In the genomic region with DNA sequence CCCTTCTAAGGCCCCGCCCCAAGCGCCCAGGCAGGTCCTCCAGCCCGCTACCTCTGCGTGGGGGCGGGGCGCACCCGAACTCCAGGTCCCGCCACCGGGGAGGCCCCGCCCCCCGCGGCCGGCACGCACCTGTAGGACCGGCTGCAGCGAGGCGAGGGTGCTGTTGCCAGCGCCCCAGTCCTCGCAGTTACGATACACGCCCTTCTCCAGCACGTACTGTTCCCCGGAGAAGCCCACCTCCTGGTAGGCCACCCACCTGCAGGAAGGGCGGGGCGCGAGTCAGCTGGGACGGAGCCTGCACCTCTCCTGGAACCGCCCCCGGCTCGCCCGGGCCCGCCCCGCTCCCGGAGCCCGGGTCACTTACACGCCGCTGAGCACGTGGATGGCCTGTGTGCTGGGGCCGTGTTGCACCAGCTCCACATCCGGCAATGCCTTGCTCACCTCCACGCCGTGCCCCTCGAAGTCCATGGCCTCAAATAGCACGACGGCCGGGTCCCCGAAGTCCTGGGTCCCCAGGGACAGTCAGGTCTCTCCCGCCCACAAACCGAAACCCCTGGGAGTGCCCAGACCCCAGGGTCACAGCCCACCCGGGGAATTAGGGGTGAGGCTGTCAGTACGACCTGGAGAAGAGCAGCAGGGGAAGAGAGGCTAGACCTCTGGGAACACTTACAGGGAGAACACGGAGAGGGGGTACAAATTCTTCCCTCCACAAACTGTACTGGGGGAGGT, we compare ENCODE assay signal across 8 cellular contexts. TPM values are rescaled to one million over a fixed set of nuclear protein-coding genes. Genes with fewer than 3 reads are reported as not detected.
DNase-seq lines count a peak whose midpoint lies in the region; ATAC-seq lines count a peak whose summit lies in the region.

No MANE protein-coding gene starts in this region.

- H3K9ac ChIP-seq in mucosa of rectum (ENCODE audit: low read depth in 1 of 2, low read length in 2 of 2): peak overlapping the region in 1 of 2 donors; percentile 13

- peak; percentile 82 for DNase-seq in COR-L47 (lab: John Stamatoyannopoulos, UW)
- peak; percentile 95 for DNase-seq in NCI-H2196 (lab: John Stamatoyannopoulos, UW; ENCODE audit: unreplicated experiment)
- peak; percentile 90 to 92 for DNase-seq in activated CD4-positive, alpha-beta T cell treated with anti-CD3 and anti-CD28 coated beads, Interleukin-2, amount 50 U/mL, for 48 hours
- peak; percentile 64 to 77 for DNase-seq in stimulated activated CD8-positive, alpha-beta memory T cell treated with anti-CD3 and anti-CD28 coated beads, Interleukin-7, amount 100 ng/mL, for 1 hour (ENCODE audit: low read depth in 2 of 2)
- no peak for DNase-seq in SK-N-DZ (ENCODE audit: low spot score)

- ATAC-seq in HG02588 (IDR thresholded peaks at IDR 0.05; ENCODE audit: unreplicated experiment): peak; percentile 71

- H3K9me3 ChIP-seq in ectodermal cell (ENCODE audit: control insufficient read depth, low read length): no peaks in the 10 kb centered on the region
- H3K9me3 ChIP-seq in mucosa of rectum (ENCODE audit: control insufficient read depth in 2 of 2, low read length in 2 of 2): no peaks in the 10 kb centered on the region

- H3K27me3 ChIP-seq in ectodermal cell (ENCODE audit: control insufficient read depth, insufficient read depth, low read length, poor library complexity, severe bottlenecking) (peaks cover 8% of the 10 kb centered on the region), mucosa of rectum (ENCODE audit: control insufficient read depth in 2 of 2, insufficient read depth in 2 of 2, low read length in 2 of 2) (no peaks in the 10 kb centered on the region)

- H3K36me3 ChIP-seq in ectodermal cell (ENCODE audit: control insufficient read depth, insufficient read depth, low read length) (no peaks in the 10 kb centered on the region), mucosa of rectum (ENCODE audit: control insufficient read depth in 2 of 2, insufficient read depth in 2 of 2, low read length in 2 of 2) (no peaks in the 10 kb centered on the region)

- H3K4me3 ChIP-seq in ectodermal cell (ENCODE audit: insufficient read depth, low read depth, low read length) (peak overlapping the region; percentile 58), mucosa of rectum (ENCODE audit: low read length in 2 of 2) (peak overlapping the region; percentile 82 to 83)

- 13 to 14% methylated on average over 52 of the region's 52 CpGs for WGBS in ectodermal cell, 2 experiments

- H3K27ac ChIP-seq in ectodermal cell (ENCODE audit: insufficient read depth, low read depth, low read length, poor library complexity, severe bottlenecking) (no peak overlapping the region), mucosa of rectum (ENCODE audit: low read depth in 2 of 2, low read length in 2 of 2) (peak overlapping the region in 1 of 2 donors; percentile 48)

- H3K4me1 ChIP-seq in ectodermal cell (ENCODE audit: control insufficient read depth, insufficient read depth, low read length) (peaks cover 24% of the 10 kb centered on the region), mucosa of rectum (ENCODE audit: control insufficient read depth in 2 of 2, insufficient read depth in 2 of 2, low read length in 2 of 2) (peaks cover 4 to 7% of the 10 kb centered on the region in 2 donors)

RNA-seq across cellular contexts. Expression of gene CRYBG2, which starts 17.3 kb away (rescaled TPM):
- 8.1 TPM for polyA plus RNA-seq in ectodermal cell (2013, experiment 1 of 4)
- polyA plus RNA-seq in ectodermal cell (2013, experiment 2 of 4): 7.5 TPM
- polyA plus RNA-seq in ectodermal cell (2013, experiment 3 of 4): 4.6 TPM
- 7.4 TPM for polyA plus RNA-seq in ectodermal cell (2013, experiment 4 of 4)
- not detected in 2 replicates for polyA plus RNA-seq in SK-N-DZ (2014; cell fraction: cytosol; rRNA removed)
- polyA plus RNA-seq in SK-N-DZ (2014; cell fraction: nucleus; rRNA removed): not detected in 2 replicates

RNA-seq across cellular contexts. Expression of gene CD52, which starts 18.9 kb away (rescaled TPM):
- polyA plus RNA-seq in ectodermal cell (2013, experiment 1 of 4): not detected
- polyA plus RNA-seq in ectodermal cell (2013, experiment 2 of 4): 1.2 TPM
- 1.1 TPM for polyA plus RNA-seq in ectodermal cell (2013, experiment 3 of 4)
- 1.7 TPM for polyA plus RNA-seq in ectodermal cell (2013, experiment 4 of 4)
- polyA plus RNA-seq in SK-N-DZ (2014; cell fraction: cytosol; rRNA removed): not detected in 2 replicates
- not detected in 2 replicates for polyA plus RNA-seq in SK-N-DZ (2014; cell fraction: nucleus; rRNA removed)

RNA-seq across cellular contexts. Expression of gene UBXN11, which starts 30.2 kb away (rescaled TPM):
- 15.8 TPM for polyA plus RNA-seq in ectodermal cell (2013, experiment 1 of 4)
- 18.3 TPM for polyA plus RNA-seq in ectodermal cell (2013, experiment 2 of 4)
- polyA plus RNA-seq in ectodermal cell (2013, experiment 3 of 4): 13.1 TPM
- polyA plus RNA-seq in ectodermal cell (2013, experiment 4 of 4): 15.9 TPM
- polyA plus RNA-seq in SK-N-DZ (2014; cell fraction: cytosol; rRNA removed): 4.8 and 5.1 TPM in 2 replicates
- 52.0 and 62.5 TPM in 2 replicates for polyA plus RNA-seq in SK-N-DZ (2014; cell fraction: nucleus; rRNA removed)

RNA-seq across cellular contexts. Expression of gene ZNF683, which starts 35.9 kb away (rescaled TPM):
- polyA plus RNA-seq in ectodermal cell (2013, experiment 1 of 4): not detected
- polyA plus RNA-seq in ectodermal cell (2013, experiment 2 of 4): not detected
- not detected for polyA plus RNA-seq in ectodermal cell (2013, experiment 3 of 4)
- polyA plus RNA-seq in ectodermal cell (2013, experiment 4 of 4): not detected
- polyA plus RNA-seq in SK-N-DZ (2014; cell fraction: cytosol; rRNA removed): not detected in 2 replicates
- polyA plus RNA-seq in SK-N-DZ (2014; cell fraction: nucleus; rRNA removed): not detected in 2 replicates

RNA-seq across cellular contexts. Expression of gene SH3BGRL3, which starts 56.8 kb away (rescaled TPM):
- 170 TPM for polyA plus RNA-seq in ectodermal cell (2013, experiment 1 of 4)
- 171 TPM for polyA plus RNA-seq in ectodermal cell (2013, experiment 2 of 4)
- 175 TPM for polyA plus RNA-seq in ectodermal cell (2013, experiment 3 of 4)
- polyA plus RNA-seq in ectodermal cell (2013, experiment 4 of 4): 184 TPM
- 9.1 and 15.6 TPM in 2 replicates for polyA plus RNA-seq in SK-N-DZ (2014; cell fraction: cytosol; rRNA removed)
- polyA plus RNA-seq in SK-N-DZ (2014; cell fraction: nucleus; rRNA removed): 4.0 and 8.9 TPM in 2 replicates
